ENCODE assay signal across 31 cellular contexts in the genomic region with DNA sequence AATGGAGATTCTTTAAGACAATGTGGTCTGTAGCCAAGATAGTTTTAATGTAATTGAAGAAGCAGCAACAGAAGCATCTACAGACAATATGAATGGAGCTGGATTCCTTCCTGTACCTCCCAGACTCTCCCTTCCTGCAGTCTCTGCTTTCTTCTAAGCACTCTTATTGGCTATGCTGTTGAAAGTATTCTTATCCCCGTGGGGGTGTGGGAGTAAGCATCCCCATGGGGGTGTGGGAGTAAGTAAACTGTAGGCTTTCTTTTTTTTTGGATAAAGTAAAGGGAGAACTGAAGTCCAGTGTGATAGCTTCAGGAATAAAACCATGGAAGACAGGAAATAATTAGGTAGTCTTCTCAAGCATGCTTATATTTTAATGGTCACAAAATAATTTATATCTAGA. TPM values are rescaled to one million over a fixed set of nuclear protein-coding genes. Genes with fewer than 3 reads are reported as not detected.
DNase-seq lines count a peak whose midpoint lies in the region; ATAC-seq, FAIRE-seq and TF ChIP-seq lines count a peak whose summit lies in the region.
"Had no signal": no experiment of that assay in that cellular context is flagged by ENCODE, and none has a peak within 500 bp of the region (broad histone marks: within the 10 kb centered on the region; RNA-seq: fewer than 3 reads in every experiment).

No MANE protein-coding gene starts in this region.

- CTCF ChIA-PET in A673 (lab: Charles Lee) (no interaction called here), HEK293 (lab: Yijun Ruan, JAX) (no interaction called here)
- CTCF ChIA-PET in activated naive CD4-positive, alpha-beta T cell treated with anti-CD3 and anti-CD28 coated beads, Interleukin-2, amount 10 ng/mL, durations not matched to agents 7 days and 5 days (lab: Charles Lee): no interaction called here

- no peaks in the 10 kb centered on the region for H3K36me3 Mint-ChIP-seq in activated naive CD4-positive, alpha-beta T cell treated with anti-CD3 and anti-CD28 coated beads, Interleukin-2, amount 10 ng/mL, durations not matched to agents 7 days and 5 days
- H3K36me3 Mint-ChIP-seq in endodermal cell (ENCODE audit: low read depth): peaks cover 30% of the 10 kb centered on the region

- H3K4me1 Mint-ChIP-seq in activated naive CD4-positive, alpha-beta T cell treated with anti-CD3 and anti-CD28 coated beads, Interleukin-2, amount 10 ng/mL, durations not matched to agents 7 days and 5 days: peaks cover 17% of the 10 kb centered on the region
- peaks cover 8% of the 10 kb centered on the region for H3K4me1 Mint-ChIP-seq in endodermal cell

- no peak for TF ChIP-seq CTCF in A673 (conservative IDR thresholded peaks at IDR 0.05; ENCODE audit: low read depth, low read length)
- TF ChIP-seq CTCF in D721Med (IDR thresholded peaks at IDR 0.05; ENCODE audit: insufficient read depth, missing control alignments): no peak
- no peak for TF ChIP-seq CTCF in HEK293 (tag by site-specific recombination; IDR thresholded peaks at IDR 0.05)
- no peak for TF ChIP-seq CTCF in endodermal cell (conservative IDR thresholded peaks at IDR 0.05)

- no peak overlapping the region for H3K4me3 ChIP-seq in A673 (ENCODE audit: low read depth, low read length, poor library complexity, severe bottlenecking)
- H3K4me3 ChIP-seq in HEK293 (ENCODE audit: low read depth, low read length): no peak overlapping the region
- H3K4me3 ChIP-seq in endodermal cell (ENCODE audit: low read length): no peak overlapping the region
- H3K4me3 ChIP-seq: BLaER1 treated with 17β-estradiol and CSF1 and Interleukin-3, amounts not matched to agents 10 nM and 100 nM; GM12878 had no signal

- WGBS in endodermal cell (ENCODE audit: insufficient coverage in 1 of 2, insufficient read length in 1 of 2), 2 experiments: 60 to 69% methylated on average over 1 of the region's 1 CpG

- no peak overlapping the region for H3K4me3 Mint-ChIP-seq in activated naive CD4-positive, alpha-beta T cell treated with anti-CD3 and anti-CD28 coated beads, Interleukin-2, amount 10 ng/mL, durations not matched to agents 7 days and 5 days
- H3K4me3 Mint-ChIP-seq in endodermal cell: no peak overlapping the region
- H3K4me3 Mint-ChIP-seq: B cell; CD4-positive, alpha-beta T cell; CD8-positive, alpha-beta T cell had no signal

- H3K9ac ChIP-seq in endodermal cell (ENCODE audit: extremely low read depth, low read length, poor library complexity, severe bottlenecking): no peak overlapping the region
- H3K9ac ChIP-seq: BLaER1 treated with 17β-estradiol and CSF1 and Interleukin-3, amounts not matched to agents 10 nM and 100 nM had no signal

- peak; percentile 73 for FAIRE-seq in D721Med (lab: Jason Lieb, UNC)
- FAIRE-seq: A204.1, GM12878, GM12892, GM18507, GM19239 had no signal

- no TSS peak for BruUV-seq in A673 (replicated peaks; lab: Mats Ljungman, UMichigan)

- H3K9me3 ChIP-seq in A673 (ENCODE audit: low read depth, low read length, poor library complexity, severe bottlenecking): no peaks in the 10 kb centered on the region
- H3K9me3 ChIP-seq in HEK293 (ENCODE audit: control insufficient read depth, insufficient read depth, low read depth, low read length): no peaks in the 10 kb centered on the region
- H3K9me3 ChIP-seq in endodermal cell (ENCODE audit: control insufficient read depth, low read length): peaks cover 16% of the 10 kb centered on the region
- H3K9me3 ChIP-seq: Caco-2 had no signal

- no peaks in the 10 kb centered on the region for H3K4me1 ChIP-seq in A673 (ENCODE audit: insufficient read depth, low read length, poor library complexity, severe bottlenecking)
- no peaks in the 10 kb centered on the region for H3K4me1 ChIP-seq in HEK293 (ENCODE audit: control insufficient read depth, insufficient read depth, low read length)
- H3K4me1 ChIP-seq in endodermal cell (ENCODE audit: control insufficient read depth, insufficient read depth, low read length): no peaks in the 10 kb centered on the region

- intact Hi-C loops in A673 (cut with micrococcal nuclease; ENCODE audit: unreplicated experiment): loop anchor here (5.0 to 10.0 kb wide), 2 partner anchors 113 to 220 kb away; no protein-coding TSS in a partner anchor

- peaks cover 23% of the 10 kb centered on the region for H3K27me3 Mint-ChIP-seq in activated naive CD4-positive, alpha-beta T cell treated with anti-CD3 and anti-CD28 coated beads, Interleukin-2, amount 10 ng/mL, durations not matched to agents 7 days and 5 days
- peaks cover 6% of the 10 kb centered on the region for H3K27me3 Mint-ChIP-seq in endodermal cell (ENCODE audit: insufficient read depth)

- H3K27ac Mint-ChIP-seq in activated naive CD4-positive, alpha-beta T cell treated with anti-CD3 and anti-CD28 coated beads, Interleukin-2, amount 10 ng/mL, durations not matched to agents 7 days and 5 days: no peak overlapping the region
- H3K27ac Mint-ChIP-seq in endodermal cell: no peak overlapping the region
- H3K27ac Mint-ChIP-seq: B cell; CD4-positive, alpha-beta T cell; CD8-positive, alpha-beta T cell had no signal

- POLR2A ChIA-PET in A673 (lab: Charles Lee; ENCODE audit: low non-redundant PET) (no interaction called here), HEK293 (lab: Yijun Ruan, JAX) (no interaction called here)

- DNase-seq in A673 (ENCODE audit: low spot score) (peak; percentile 57), D721Med (ENCODE audit: insufficient read length, low spot score) (no peak), NCI-H69 (lab: John Stamatoyannopoulos, UW) (peak; percentile 64), endodermal cell (no peak)
- DNase-seq in activated naive CD4-positive, alpha-beta T cell treated with anti-CD3 and anti-CD28 coated beads, Interleukin-2, amount 10 ng/mL, durations not matched to agents 7 days and 5 days: no peak
- DNase-seq: 8988T; AML-193; Caco-2; Calu3; CD4-positive, alpha-beta T cell; CD8-positive, alpha-beta T cell; DMS 273 treated with DMSO at 0.1 percent for 48 hours; DMS153; DMS53; DMS79; DND-41; EL; GDM1 had no signal

- H3K36me3 ChIP-seq in A673 (ENCODE audit: insufficient read depth, low read length, poor library complexity, severe bottlenecking) (no peaks in the 10 kb centered on the region), HEK293 (ENCODE audit: control insufficient read depth in 2 of 2, insufficient read depth in 1 of 2, low read length in 2 of 2) (no peaks in the 10 kb centered on the region), endodermal cell (ENCODE audit: control insufficient read depth, insufficient read depth, low read length) (no peaks in the 10 kb centered on the region)
- H3K36me3 ChIP-seq: BLaER1 treated with 17β-estradiol and CSF1 and Interleukin-3, amounts not matched to agents 10 nM and 100 nM had no signal

- no peak for ATAC-seq in HG03565 (IDR thresholded peaks at IDR 0.05; ENCODE audit: unreplicated experiment)
- ATAC-seq in GM18517 (IDR thresholded peaks at IDR 0.05; ENCODE audit: unreplicated experiment): no peak
- ATAC-seq: CD8-positive, alpha-beta T cell; GM12878 had no signal

- no peaks in the 10 kb centered on the region for H3K27me3 ChIP-seq in A673 (replicated peaks; ENCODE audit: insufficient read depth, low read depth, low read length, poor library complexity)
- peaks cover 18% of the 10 kb centered on the region for H3K27me3 ChIP-seq in endodermal cell (ENCODE audit: control insufficient read depth, insufficient read depth, low read length, poor library complexity, severe bottlenecking)

- H3K9me3 Mint-ChIP-seq in activated naive CD4-positive, alpha-beta T cell treated with anti-CD3 and anti-CD28 coated beads, Interleukin-2, amount 10 ng/mL, durations not matched to agents 7 days and 5 days: no peaks in the 10 kb centered on the region
- H3K9me3 Mint-ChIP-seq in endodermal cell: peaks cover 4% of the 10 kb centered on the region

- H3K27ac ChIP-seq in A673 (ENCODE audit: low read depth, low read length, poor library complexity, severe bottlenecking): no peak overlapping the region
- H3K27ac ChIP-seq in HEK293 (ENCODE audit: extremely low read depth, low read depth, low read length): no peak overlapping the region
- no peak overlapping the region for H3K27ac ChIP-seq in endodermal cell (ENCODE audit: low read depth, low read length)
- H3K27ac ChIP-seq: BLaER1 treated with 17β-estradiol and CSF1 and Interleukin-3, amounts not matched to agents 10 nM and 100 nM; C4-2B had no signal

TF ChIP-seq in HEK293, 187 proteins besides CTCF, POLR2A, EP300 and RAD21:
- TF ChIP-seq ZFHX2 (tag by site-specific recombination; conservative IDR thresholded peaks at IDR 0.05) (peak; percentile 57; the same call in 1 of the 2 replicates), EGR2 (tag by site-specific recombination; IDR thresholded peaks at IDR 0.05; ENCODE audit: low read depth) (peak; percentile 71), ZNF426 (tag by site-specific recombination; IDR thresholded peaks at IDR 0.05) (no peak), YY1 (tag by site-specific recombination; IDR thresholded peaks at IDR 0.05) (no peak)

RNA-seq across cellular contexts. Expression of a gene that starts 4.1 kb away (rescaled TPM):
- total RNA-seq in A673 (2021) (10.4 and 11.5 TPM in 2 replicates), endodermal cell (10 to 100 TPM; 46.0 to 56.1 TPM)
- polyA plus RNA-seq in endodermal cell (2013, experiment 1 of 2): 42.6 TPM
- 43.7 TPM for polyA plus RNA-seq in endodermal cell (2013, experiment 2 of 2)
- total RNA-seq: G401 had no signal
- polyA plus RNA-seq: BJ had no signal

Comparison
In these comparisons a context has a peak if more than half of its experiments do, and no peak if none do; other contexts are left out.
1. DNase-seq: peak in A673 (single experiment) and NCI-H69 (single experiment); none in D721Med (single experiment), activated naive CD4-positive, alpha-beta T cell treated with anti-CD3 and anti-CD28 coated beads, Interleukin-2, amount 10 ng/mL, durations not matched to agents 7 days and 5 days (single experiment) and endodermal cell (single experiment).